ENCODE assay signal across 10 cellular contexts in the genomic region with DNA sequence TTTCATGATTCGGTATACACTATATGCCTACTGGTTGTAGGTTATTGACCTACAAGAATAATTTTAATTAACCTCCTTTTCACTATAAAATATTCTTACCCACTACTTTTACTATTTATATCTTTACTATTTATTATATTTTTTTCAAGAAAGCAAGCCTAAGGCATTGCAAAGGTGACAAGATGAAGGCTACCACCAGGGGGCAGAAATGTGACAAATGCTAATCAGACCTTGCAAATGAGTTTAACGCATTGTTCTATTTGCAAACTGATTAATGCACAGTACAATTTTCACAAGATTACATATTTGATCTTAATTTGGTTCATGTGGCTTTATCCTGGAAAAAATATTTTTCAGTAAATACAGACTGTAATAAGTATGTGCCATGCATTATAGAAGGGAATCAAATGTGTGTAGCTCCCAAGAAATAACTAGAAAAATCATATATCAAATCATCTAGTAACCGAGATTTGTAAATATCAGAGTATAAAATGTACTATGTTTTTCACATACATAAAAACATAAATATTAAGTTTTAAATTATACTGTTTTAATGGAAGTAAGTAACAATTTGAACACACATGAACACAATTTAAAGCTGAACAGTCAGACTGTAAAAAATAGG.
DNase-seq lines count a peak whose midpoint lies in the region; ATAC-seq and TF ChIP-seq lines count a peak whose summit lies in the region.
"Had no signal": no experiment of that assay in that cellular context is flagged by ENCODE, and none has a peak within 500 bp of the region (broad histone marks: within the 10 kb centered on the region; RNA-seq: fewer than 3 reads in every experiment).

No MANE protein-coding gene starts in this region.

- intact Hi-C loops in dorsolateral prefrontal cortex (cut with DNase I), result loop anchor here in 1 of 2 donors (10.0 kb wide), 1 partner anchor 440 kb away; no protein-coding TSS in a partner anchor
- intact Hi-C loops in mucosa of descending colon (cut with DNase I, micrococcal nuclease), result loop anchor here in 1 of 2 donors (10.0 kb wide), 1 partner anchor 440 kb away; no protein-coding TSS in a partner anchor
- intact Hi-C loops in testis (cut with DNase I; ENCODE audit: low total_unique reads), result no loop called here

- peak; percentile 3 for DNase-seq in DMS79 treated with DMSO at 0.1 percent for 48 hours (lab: John Stamatoyannopoulos, UW)
- DNase-seq in DMS79 (lab: John Stamatoyannopoulos, UW), result no peak
- DNase-seq in NAMALWA (ENCODE audit: low spot score), result peak; percentile 77
- peak in 4 of 10 donors; percentile 6 to 65 (median 30) for DNase-seq in dorsolateral prefrontal cortex
- DNase-seq in mucosa of descending colon, result peak in 1 of 3 donors; percentile 72
- DNase-seq in testis, result peak; percentile 76

- H3K9me3 ChIP-seq in mucosa of descending colon, result no peaks in the 10 kb centered on the region
- H3K9me3 ChIP-seq in testis, result no peaks in the 10 kb centered on the region
- H3K9me3 ChIP-seq: BLaER1 had no signal

- H3K27me3 ChIP-seq in dorsolateral prefrontal cortex (no peaks in the 10 kb centered on the region), testis (no peaks in the 10 kb centered on the region)
- H3K27me3 ChIP-seq: BLaER1 had no signal

- H3K4me1 ChIP-seq in mucosa of descending colon (ENCODE audit: low read depth) (no peaks in the 10 kb centered on the region), testis (no peaks in the 10 kb centered on the region)
- H3K4me1 ChIP-seq: BLaER1 had no signal

- WGBS in testis, 2 donors, result 65 to 68% methylated on average over 3 of the region's 3 CpGs

- H3K27ac ChIP-seq in dorsolateral prefrontal cortex (no peak overlapping the region), testis (no peak overlapping the region)
- H3K27ac ChIP-seq: BLaER1 had no signal

- TF ChIP-seq CTCF in WI38 (IDR thresholded peaks at IDR 0.05; ENCODE audit: low read depth, low read length) (peak; percentile 74), dorsolateral prefrontal cortex (IDR thresholded peaks at IDR 0.05 in 54 of 56, conservative IDR thresholded peaks at IDR 0.05 in 2 of 56; ENCODE audit: low read depth in 1 of 56, partially characterized antibody in 56 of 56) (peak; percentile 62 to 89 (median 77)), mucosa of descending colon (IDR thresholded peaks at IDR 0.05) (peak; percentile 32), testis (IDR thresholded peaks at IDR 0.05) (peak in 2 of 3 experiments; percentile 46 to 77)

- no peak overlapping the region for H3K4me3 ChIP-seq in WI38 (ENCODE audit: low read depth, low read length)
- no peak overlapping the region for H3K4me3 ChIP-seq in dorsolateral prefrontal cortex
- H3K4me3 ChIP-seq in mucosa of descending colon, result no peak overlapping the region
- no peak overlapping the region for H3K4me3 ChIP-seq in testis
- H3K4me3 ChIP-seq: BLaER1 had no signal

- no peak for TF ChIP-seq POLR2A in testis (IDR thresholded peaks at IDR 0.05)

- H3K36me3 ChIP-seq in mucosa of descending colon (ENCODE audit: low read depth), result no peaks in the 10 kb centered on the region
- no peaks in the 10 kb centered on the region for H3K36me3 ChIP-seq in testis (ENCODE audit: low read depth, missing control alignments)
- H3K36me3 ChIP-seq: BLaER1 had no signal

- ATAC-seq in GM21786 (IDR thresholded peaks at IDR 0.05; ENCODE audit: unreplicated experiment), result peak; percentile 75
- no peak for ATAC-seq in mucosa of descending colon
- ATAC-seq: left colon had no signal
